In the genomic region with DNA sequence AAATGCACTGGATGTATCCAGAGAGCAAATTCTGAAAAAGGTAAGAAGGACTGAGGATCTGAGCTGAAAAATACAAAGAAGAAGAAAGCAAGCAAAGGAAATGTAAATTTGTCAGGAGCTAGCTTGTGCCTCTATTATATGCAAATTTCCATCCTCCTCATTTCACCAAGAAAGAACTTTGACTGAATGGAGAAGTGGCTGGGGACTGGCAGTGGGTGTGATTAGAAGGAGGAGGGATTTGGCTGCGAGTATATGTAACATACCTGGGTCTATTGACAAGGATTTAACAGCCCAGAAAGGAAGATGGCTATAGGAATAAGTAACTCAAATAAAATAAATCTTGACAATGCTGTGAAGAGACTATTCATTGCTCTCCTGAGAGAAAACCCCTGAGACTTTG, we compare ENCODE assay signal across 24 cellular contexts. TPM values are rescaled to one million over a fixed set of nuclear protein-coding genes. Genes with fewer than 3 reads are reported as not detected.
"Had no signal": no experiment of that assay in that cellular context is flagged by ENCODE, and none has a peak within 500 bp of the region (broad histone marks: within the 10 kb centered on the region; RNA-seq: fewer than 3 reads in every experiment).

No MANE protein-coding gene starts in this region.

- DNase-seq: stimulated activated CD4-positive, alpha-beta T cell treated with anti-CD3 and anti-CD28 coated beads, Interleukin-2, amount 100 ng/mL, for 48 hours; stimulated activated CD4-positive, alpha-beta T cell treated with anti-CD3 and anti-CD28 coated beads, Interleukin-4, amount 100 ng/mL, for 1 hour; stimulated activated CD4-positive, alpha-beta T cell treated with anti-CD3 and anti-CD28 coated beads, Interleukin-4, amount 100 ng/mL, for 24 hours; stimulated activated CD4-positive, alpha-beta T cell treated with anti-CD3 and anti-CD28 coated beads, Interleukin-4, amount 100 ng/mL, for 4 hours; stimulated activated CD8-positive, alpha-beta memory T cell treated with anti-CD3 and anti-CD28 coated beads, Interleukin-4, amount 100 ng/mL, for 48 hours; stimulated activated naive B cell treated with anti-CD40 and anti-IgM and Interleukin-4, amounts not matched to agents 10 μg/mL and 1 μg/mL and 100 μg/mL, for 72 hours; stimulated activated naive CD4-positive, alpha-beta T cell; stimulated activated naive CD4-positive, alpha-beta T cell treated with Interleukin-2 at 50 U/mL for 16 hours; stimulated activated naive CD8-positive, alpha-beta T cell treated with anti-CD3 and anti-CD28 coated beads, Interleukin-15, amount 100 ng/mL, for 72 hours; stimulated activated naive CD8-positive, alpha-beta T cell treated with anti-CD3 and anti-CD28 coated beads, Interleukin-15, Interleukin-2, amounts not matched to agents 100 U/mL and 50 U/mL, for 24 hours; stomach; substantia nigra; testis; thyroid gland; tibial artery; transverse colon; trophoblast cell; upper lobe of left lung; upper lobe of right lung; uterus had no signal

- H3K4me1 ChIP-seq: stomach, suprapubic skin, testis, thyroid gland, tibial artery, transverse colon, upper lobe of left lung, upper lobe of right lung, uterus, vagina had no signal

- H3K27me3 ChIP-seq: stomach, suprapubic skin, testis, thyroid gland, tibial artery, tibial nerve, transverse colon, upper lobe of left lung, upper lobe of right lung, uterus, vagina had no signal

- H3K4me3 ChIP-seq: stomach, suprapubic skin, testis, thoracic aorta, thyroid gland, tibial artery, tibial nerve, transverse colon, upper lobe of left lung, upper lobe of right lung, uterus, vagina had no signal

- H3K36me3 ChIP-seq: stomach, suprapubic skin, thoracic aorta, thyroid gland, tibial artery, tibial nerve, transverse colon, upper lobe of left lung, upper lobe of right lung, uterus, vagina had no signal

- H3K27ac ChIP-seq: stomach, suprapubic skin, testis, thoracic aorta, thyroid gland, tibial artery, tibial nerve, transverse colon, upper lobe of left lung, upper lobe of right lung, uterus, vagina had no signal

RNA-seq across cellular contexts. Expression of gene RIT2, which starts 19.4 kb away (rescaled TPM):
- polyA plus RNA-seq: stomach had no signal
